15 cellular contexts compared by ENCODE assay signal in genomic region chr2:46014911-46015654, GRCh38.
DNase-seq lines count a peak whose midpoint lies in the region; ATAC-seq, FAIRE-seq and TF ChIP-seq lines count a peak whose summit lies in the region.
"Had no signal": no experiment of that assay in that cellular context is flagged by ENCODE, and none has a peak within 500 bp of the region (broad histone marks: within the 10 kb centered on the region; RNA-seq: fewer than 3 reads in every experiment).

No MANE protein-coding gene starts in this region.

- no peaks in the 10 kb centered on the region for H3K27me3 Mint-ChIP-seq in activated CD4-positive, alpha-beta memory T cell treated with anti-CD3 and anti-CD28 coated beads, Interleukin-2, amount 10 ng/mL, durations not matched to agents 7 days and 5 days
- no peaks in the 10 kb centered on the region for H3K27me3 Mint-ChIP-seq in activated CD4-positive, alpha-beta memory T cell treated with anti-CD3 and anti-CD28 coated beads for 36 hours
- H3K27me3 Mint-ChIP-seq: activated CD4-positive, alpha-beta T cell treated with anti-CD3 and anti-CD28 coated beads, Interleukin-2, amount 10 ng/mL, durations not matched to agents 24 days and 14 days; activated naive CD4-positive, alpha-beta T cell treated with anti-CD3 and anti-CD28 coated beads, Interleukin-2, amount 10 ng/mL, durations not matched to agents 7 days and 5 days; effector memory CD8-positive, alpha-beta T cell; stimulated activated memory B cell treated with anti-CD40 and anti-IgM and Interleukin-4, amounts not matched to agents 10 μg/mL and 1 μg/mL and 100 μg/mL, for 72 hours had no signal

- H3K36me3 Mint-ChIP-seq in activated CD4-positive, alpha-beta memory T cell treated with anti-CD3 and anti-CD28 coated beads, Interleukin-2, amount 10 ng/mL, durations not matched to agents 7 days and 5 days (ENCODE audit: low read depth) = peaks cover 43% of the 10 kb centered on the region
- peaks cover 3% of the 10 kb centered on the region for H3K36me3 Mint-ChIP-seq in activated CD4-positive, alpha-beta memory T cell treated with anti-CD3 and anti-CD28 coated beads for 36 hours

- peaks cover 72% of the 10 kb centered on the region for H3K4me1 Mint-ChIP-seq in activated CD4-positive, alpha-beta memory T cell treated with anti-CD3 and anti-CD28 coated beads, Interleukin-2, amount 10 ng/mL, durations not matched to agents 7 days and 5 days
- H3K4me1 Mint-ChIP-seq in activated CD4-positive, alpha-beta memory T cell treated with anti-CD3 and anti-CD28 coated beads for 36 hours (ENCODE audit: low read depth) = peaks cover 20% of the 10 kb centered on the region
- H3K4me1 Mint-ChIP-seq: stimulated activated memory B cell treated with anti-CD40 and anti-IgM and Interleukin-4, amounts not matched to agents 10 μg/mL and 1 μg/mL and 100 μg/mL, for 72 hours had no signal

- CTCF ChIA-PET in activated CD4-positive, alpha-beta memory T cell treated with anti-CD3 and anti-CD28 coated beads, Interleukin-2, amount 10 ng/mL, durations not matched to agents 7 days and 5 days (lab: Charles Lee) = interaction anchor here (2.7 kb wide), 1 partner anchor 351 kb away, joined by 17 read pairs; no protein-coding TSS in a partner anchor
- CTCF ChIA-PET in activated CD4-positive, alpha-beta memory T cell treated with anti-CD3 and anti-CD28 coated beads for 36 hours (lab: Charles Lee) = interaction anchor here (0.6 to 1.0 kb wide), 3 partner anchors 22 to 1415 kb away, joined by 3 to 4 read pairs (median 4); no protein-coding TSS in a partner anchor

- intact Hi-C loops in activated CD4-positive, alpha-beta memory T cell treated with anti-CD3 and anti-CD28 coated beads for 36 hours (cut with micrococcal nuclease) = loop anchor here (5.0 kb wide), 1 partner anchor 32 kb away; no protein-coding TSS in a partner anchor

- H3K9me3 Mint-ChIP-seq in activated CD4-positive, alpha-beta memory T cell treated with anti-CD3 and anti-CD28 coated beads, Interleukin-2, amount 10 ng/mL, durations not matched to agents 7 days and 5 days = no peaks in the 10 kb centered on the region
- H3K9me3 Mint-ChIP-seq in activated CD4-positive, alpha-beta memory T cell treated with anti-CD3 and anti-CD28 coated beads for 36 hours = no peaks in the 10 kb centered on the region
- H3K9me3 Mint-ChIP-seq: activated CD4-positive, alpha-beta T cell treated with anti-CD3 and anti-CD28 coated beads, Interleukin-2, amount 10 ng/mL, durations not matched to agents 24 days and 14 days; activated naive CD4-positive, alpha-beta T cell treated with anti-CD3 and anti-CD28 coated beads, Interleukin-2, amount 10 ng/mL, durations not matched to agents 7 days and 5 days; effector memory CD8-positive, alpha-beta T cell; stimulated activated memory B cell treated with anti-CD40 and anti-IgM and Interleukin-4, amounts not matched to agents 10 μg/mL and 1 μg/mL and 100 μg/mL, for 72 hours had no signal

- no peaks in the 10 kb centered on the region for H3K27me3 ChIP-seq in bronchial epithelial cell (ENCODE audit: control insufficient read depth, insufficient read depth, low read length)

- ATAC-seq in GM18511 (IDR thresholded peaks at IDR 0.05; ENCODE audit: unreplicated experiment) (no peak), HG03135 (IDR thresholded peaks at IDR 0.05; ENCODE audit: unreplicated experiment) (no peak)
- ATAC-seq: effector memory CD8-positive, alpha-beta T cell; stimulated activated memory B cell treated with anti-CD40 and anti-IgM and Interleukin-4, amounts not matched to agents 10 μg/mL and 1 μg/mL and 100 μg/mL, for 72 hours had no signal

- peak; percentile 10 for DNase-seq in activated CD4-positive, alpha-beta memory T cell treated with anti-CD3 and anti-CD28 coated beads, Interleukin-2, amount 10 ng/mL, durations not matched to agents 7 days and 5 days
- DNase-seq in activated CD4-positive, alpha-beta memory T cell treated with anti-CD3 and anti-CD28 coated beads for 36 hours = no peak
- DNase-seq in bronchial epithelial cell (ENCODE audit: low read depth) = peak; percentile 27
- peak; percentile 75 for DNase-seq in iPS-NIHi7 (ENCODE audit: extremely low spot score)
- peak; percentile 33 for DNase-seq in stromal cell of bone marrow (ENCODE audit: low read depth)
- DNase-seq in stimulated activated CD4-positive, alpha-beta T cell treated with anti-CD3 and anti-CD28 coated beads, Interleukin-15, amount 100 ng/mL, for 24 hours = no peak
- DNase-seq: 8988T; activated CD4-positive, alpha-beta T cell treated with anti-CD3 and anti-CD28 coated beads, Interleukin-2, amount 10 ng/mL, durations not matched to agents 24 days and 14 days; activated naive CD4-positive, alpha-beta T cell treated with anti-CD3 and anti-CD28 coated beads, Interleukin-2, amount 10 ng/mL, durations not matched to agents 7 days and 5 days; effector memory CD8-positive, alpha-beta T cell; Karpas-422; NCI-H2227 treated with DMSO at 0.1 percent for 48 hours had no signal

- H3K4me3 Mint-ChIP-seq in activated CD4-positive, alpha-beta memory T cell treated with anti-CD3 and anti-CD28 coated beads, Interleukin-2, amount 10 ng/mL, durations not matched to agents 7 days and 5 days = no peak overlapping the region
- H3K4me3 Mint-ChIP-seq in activated CD4-positive, alpha-beta memory T cell treated with anti-CD3 and anti-CD28 coated beads for 36 hours = no peak overlapping the region
- H3K4me3 Mint-ChIP-seq: activated CD4-positive, alpha-beta T cell treated with anti-CD3 and anti-CD28 coated beads, Interleukin-2, amount 10 ng/mL, durations not matched to agents 24 days and 14 days; activated naive CD4-positive, alpha-beta T cell treated with anti-CD3 and anti-CD28 coated beads, Interleukin-2, amount 10 ng/mL, durations not matched to agents 7 days and 5 days; effector memory CD8-positive, alpha-beta T cell; stimulated activated memory B cell treated with anti-CD40 and anti-IgM and Interleukin-4, amounts not matched to agents 10 μg/mL and 1 μg/mL and 100 μg/mL, for 72 hours had no signal

- peaks cover 2% of the 10 kb centered on the region for H3K36me3 ChIP-seq in bronchial epithelial cell (ENCODE audit: control insufficient read depth, insufficient read depth, low read length)

- FAIRE-seq in bronchial epithelial cell (lab: Jason Lieb, UNC) = no peak

- H3K27ac Mint-ChIP-seq in activated CD4-positive, alpha-beta memory T cell treated with anti-CD3 and anti-CD28 coated beads, Interleukin-2, amount 10 ng/mL, durations not matched to agents 7 days and 5 days = no peak overlapping the region
- no peak overlapping the region for H3K27ac Mint-ChIP-seq in activated CD4-positive, alpha-beta memory T cell treated with anti-CD3 and anti-CD28 coated beads for 36 hours
- H3K27ac Mint-ChIP-seq: activated CD4-positive, alpha-beta T cell treated with anti-CD3 and anti-CD28 coated beads, Interleukin-2, amount 10 ng/mL, durations not matched to agents 24 days and 14 days; activated naive CD4-positive, alpha-beta T cell treated with anti-CD3 and anti-CD28 coated beads, Interleukin-2, amount 10 ng/mL, durations not matched to agents 7 days and 5 days; effector memory CD8-positive, alpha-beta T cell; stimulated activated memory B cell treated with anti-CD40 and anti-IgM and Interleukin-4, amounts not matched to agents 10 μg/mL and 1 μg/mL and 100 μg/mL, for 72 hours had no signal

- POLR2A ChIA-PET in activated CD4-positive, alpha-beta memory T cell treated with anti-CD3 and anti-CD28 coated beads, Interleukin-2, amount 10 ng/mL, durations not matched to agents 7 days and 5 days (lab: Charles Lee) = no interaction called here
- POLR2A ChIA-PET in activated CD4-positive, alpha-beta memory T cell treated with anti-CD3 and anti-CD28 coated beads for 36 hours (lab: Charles Lee) = no interaction called here

- no peak for TF ChIP-seq CTCF in bronchial epithelial cell (IDR thresholded peaks at IDR 0.05; ENCODE audit: insufficient read depth, low read length, severe bottlenecking)

- no peak overlapping the region for H3K4me3 ChIP-seq in bronchial epithelial cell (ENCODE audit: low read depth, low read length)

Comparison
In these comparisons a context has a peak if more than half of its experiments do, and no peak if none do; other contexts are left out.
1. DNase-seq: peak in activated CD4-positive, alpha-beta memory T cell treated with anti-CD3 and anti-CD28 coated beads, Interleukin-2, amount 10 ng/mL, durations not matched to agents 7 days and 5 days (single experiment), bronchial epithelial cell (single experiment), iPS-NIHi7 (single experiment) and stromal cell of bone marrow (single experiment); none in activated CD4-positive, alpha-beta memory T cell treated with anti-CD3 and anti-CD28 coated beads for 36 hours (single experiment) and stimulated activated CD4-positive, alpha-beta T cell treated with anti-CD3 and anti-CD28 coated beads, Interleukin-15, amount 100 ng/mL, for 24 hours (single experiment).